Comparison of ENCODE assay signal across 1 cellular context in genomic region chr17:4908301-4908700, GRCh38.
TF ChIP-seq lines count a peak whose summit lies in the region.

No MANE protein-coding gene starts in this region.

TF ChIP-seq in liver, 16 proteins besides CTCF, POLR2A, EP300 and RAD21 (continued from another document):
- no peak for TF ChIP-seq ZBTB33 (IDR thresholded peaks at IDR 0.05)
- TF ChIP-seq HNF4G (IDR thresholded peaks at IDR 0.05) = no peak
- no peak for TF ChIP-seq MAX (IDR thresholded peaks at IDR 0.05)
- TF ChIP-seq TAF1 (conservative IDR thresholded peaks at IDR 0.05) = no peak
- TF ChIP-seq NR2F2 (IDR thresholded peaks at IDR 0.05) = no peak
- peak in 1 of 2 donors; percentile 23 for TF ChIP-seq GABPA (IDR thresholded peaks at IDR 0.05 in 1 of 2, conservative IDR thresholded peaks at IDR 0.05 in 1 of 2)
